Comparison of ENCODE assay signal across 9 cellular contexts in the genomic region with DNA sequence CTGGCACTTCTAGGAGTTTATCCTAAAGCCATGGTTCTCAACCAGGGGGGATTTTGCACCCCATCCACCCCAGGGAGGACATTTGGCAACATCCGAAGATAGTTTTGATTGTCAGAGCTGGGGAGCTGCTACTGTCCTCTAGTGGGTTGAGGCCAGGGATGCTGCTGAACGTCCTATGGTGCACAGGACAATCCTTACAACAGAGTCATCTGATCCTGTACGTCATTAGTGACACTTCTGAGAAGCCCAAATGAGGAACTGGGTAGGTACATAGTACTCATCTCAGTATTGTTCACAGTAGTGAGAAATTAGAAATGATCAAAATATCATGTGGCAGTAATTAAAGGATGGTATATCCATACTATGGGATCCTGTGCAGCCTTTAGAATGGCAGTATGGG.
A peak's percentile ranks its signal among the peaks of the same experiment; 100 is the strongest.
DNase-seq lines count a peak whose midpoint lies in the region; ATAC-seq, FAIRE-seq and TF ChIP-seq lines count a peak whose summit lies in the region.
"Had no signal": no experiment of that assay in that cellular context is flagged by ENCODE, and none has a peak within 500 bp of the region (broad histone marks: within the 10 kb centered on the region; RNA-seq: fewer than 3 reads in every experiment).

No MANE protein-coding gene starts in this region.

- no peaks in the 10 kb centered on the region for H3K27me3 Mint-ChIP-seq in natural killer cell (ENCODE audit: low read depth in 2 of 2)

- FAIRE-seq in urothelium cell line (lab: Jason Lieb, UNC), result no peak

- H3K4me3 Mint-ChIP-seq in natural killer cell, result no peak overlapping the region

- no peaks in the 10 kb centered on the region for H3K36me3 Mint-ChIP-seq in natural killer cell

- intact Hi-C loops in natural killer cell (cut with micrococcal nuclease), result no loop called here

- H3K9me3 Mint-ChIP-seq in natural killer cell, result no peaks in the 10 kb centered on the region

- DNase-seq in natural killer cell (no peak), midbrain (lab: John Stamatoyannopoulos, UW) (no peak), NCI-H2029 (lab: John Stamatoyannopoulos, UW) (no peak), NCI-H82 treated with DMSO at 0.1 percent for 48 hours (lab: John Stamatoyannopoulos, UW; ENCODE audit: unreplicated experiment) (no peak), urothelium cell line (ENCODE audit: low spot score) (no peak)
- DNase-seq: NCI-H2107 had no signal

- no peak for TF ChIP-seq CTCF in natural killer cell (IDR thresholded peaks at IDR 0.05)

- peak; percentile 93 for ATAC-seq in GM18861 (IDR thresholded peaks at IDR 0.05; ENCODE audit: unreplicated experiment)
- peak; percentile 91 for ATAC-seq in GM21717 (IDR thresholded peaks at IDR 0.05; ENCODE audit: unreplicated experiment)
- ATAC-seq in HG03469 (IDR thresholded peaks at IDR 0.05; ENCODE audit: unreplicated experiment), result peak; percentile 94
- peak; percentile 44 to 84 (median 49) for ATAC-seq in natural killer cell

- peak overlapping the region; percentile 8 to 23 for H3K27ac Mint-ChIP-seq in natural killer cell

- H3K4me1 Mint-ChIP-seq in natural killer cell, result peaks cover 69 to 72% of the 10 kb centered on the region in 2 donors
